In the genomic region with DNA sequence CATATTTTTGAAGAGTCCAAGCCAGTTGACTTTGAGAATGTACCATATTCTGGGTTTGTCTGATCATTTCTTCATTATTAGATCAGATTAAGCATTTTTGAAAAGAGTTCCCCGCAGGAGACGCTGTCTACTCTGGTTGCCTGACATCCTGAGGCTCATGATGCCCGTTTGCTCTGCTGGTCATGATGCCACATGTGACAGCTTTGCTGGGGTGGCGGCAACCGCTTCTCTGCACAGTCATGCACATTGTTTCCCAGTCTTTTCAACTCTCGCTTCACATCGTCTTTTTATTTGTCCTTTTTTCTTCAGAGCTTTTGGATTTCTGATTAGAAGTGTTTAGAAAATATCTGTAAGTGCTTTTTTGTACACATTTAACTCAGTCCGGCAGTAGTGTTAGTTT, we compare ENCODE assay signal across 8 cellular contexts.
"Had no signal": no experiment of that assay in that cellular context is flagged by ENCODE, and none has a peak within 500 bp of the region (broad histone marks: within the 10 kb centered on the region; RNA-seq: fewer than 3 reads in every experiment).

No MANE protein-coding gene starts in this region.

- FAIRE-seq: G401.6, GM12878, GM12891, GM12892, GM18507, GM19239 had no signal

- DNase-seq: GDM1, GF-D8 had no signal
